Comparison of ENCODE assay signal across 1 cellular context in genomic region chr9:83066771-83067170, GRCh38.
TF ChIP-seq lines count a peak whose summit lies in the region.

No MANE protein-coding gene starts in this region.

TF ChIP-seq in SK-N-SH treated with all-trans-retinoic acid at 6 μM for 48 hours, 23 proteins besides CTCF, POLR2A, EP300 and RAD21 (continued from another document):
- TF ChIP-seq BACH2 (CRISPR knock-in tag; IDR thresholded peaks at IDR 0.05; ENCODE audit: borderline replicate concordance): no peak
TF ChIP-seq in SK-N-SH treated with all-trans-retinoic acid at 6 μM for 48 hours: peak in this region for 0.
